In the genomic region with DNA sequence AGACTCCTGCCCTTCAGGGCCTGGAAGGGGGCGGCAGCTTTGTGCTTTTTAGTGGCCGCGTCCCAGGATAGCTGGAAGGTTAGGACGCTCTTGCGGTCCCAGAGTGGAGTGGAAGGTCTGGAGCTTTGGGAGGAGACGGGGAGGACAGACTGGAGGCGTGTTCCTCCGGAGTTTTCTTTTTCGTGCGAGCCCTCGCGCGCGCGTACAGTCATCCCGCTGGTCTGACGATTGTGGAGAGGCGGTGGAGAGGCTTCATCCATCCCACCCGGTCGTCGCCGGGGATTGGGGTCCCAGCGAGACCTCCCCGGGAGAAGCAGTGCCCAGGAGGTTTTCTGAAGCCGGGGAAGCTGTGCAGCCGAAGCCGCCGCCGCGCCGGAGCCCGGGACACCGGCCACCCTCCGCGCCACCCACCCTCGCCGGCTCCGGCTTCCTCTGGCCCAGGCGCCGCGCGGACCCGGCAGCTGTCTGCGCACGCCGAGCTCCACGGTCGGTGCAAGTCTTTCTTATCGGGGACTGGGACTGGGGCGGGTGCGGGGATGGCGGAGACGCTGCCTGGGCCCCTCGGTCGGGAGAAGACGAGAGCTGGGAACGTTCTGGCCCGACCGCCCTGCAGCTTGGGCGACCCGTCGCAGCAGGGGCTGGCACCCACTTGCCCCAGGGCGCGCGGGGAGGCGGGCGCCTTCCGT, we compare ENCODE assay signal across 8 cellular contexts. TPM values are rescaled to one million over a fixed set of nuclear protein-coding genes. Genes with fewer than 3 reads are reported as not detected.
A peak's percentile ranks its signal among the peaks of the same experiment; 100 is the strongest.
DNase-seq lines count a peak whose midpoint lies in the region; ATAC-seq and TF ChIP-seq lines count a peak whose summit lies in the region.

A gene (plus strand): TSS at position 207 of the 686 bp plus-strand sequence. CDS start 4,585 bp downstream, outside the sequence.

- H3K4me1 ChIP-seq in neuron (ENCODE audit: insufficient read depth, low read length): no peaks in the 10 kb centered on the region
- H3K4me1 ChIP-seq in Karpas-422 (ENCODE audit: low read length): no peaks in the 10 kb centered on the region

- H3K4me3 ChIP-seq in fibroblast of villous mesenchyme (ENCODE audit: low read depth, low read length): peak within 1 kb of the TSS; percentile 59
- H3K4me3 ChIP-seq in neuron (ENCODE audit: low read length): peak within 1 kb of the TSS; percentile 18
- no peak within 1 kb of the TSS for H3K4me3 ChIP-seq in Karpas-422 (ENCODE audit: low read length)

- ATAC-seq in GM19452 (IDR thresholded peaks at IDR 0.05; ENCODE audit: unreplicated experiment): no peak
- no peak for ATAC-seq in HG02678 (IDR thresholded peaks at IDR 0.05; ENCODE audit: unreplicated experiment)

- H4K20me1 ChIP-seq in Karpas-422 (ENCODE audit: insufficient read depth, low read depth, low read length): no peaks in the 10 kb centered on the region

- H2AFZ ChIP-seq in neuron (ENCODE audit: low read depth, low read length): peak within 1 kb of the TSS; percentile 36
- H2AFZ ChIP-seq in Karpas-422 (ENCODE audit: low read length): no peak within 1 kb of the TSS

- H3K36me3 ChIP-seq in neuron (ENCODE audit: insufficient read depth, low read length) (no peaks in the 10 kb centered on the region), Karpas-422 (ENCODE audit: insufficient read depth, low read length) (no peaks in the 10 kb centered on the region)

- no peak within 1 kb of the TSS for H3K4me2 ChIP-seq in Karpas-422 (ENCODE audit: low read depth, low read length, poor library complexity, severe bottlenecking)

- DNase-seq in AG08396 (ENCODE audit: low spot score) (peak; percentile 73), fibroblast of villous mesenchyme (ENCODE audit: low read depth) (peak; percentile 54), NCI-H748 treated with DMSO at 0.1 percent for 48 hours (lab: John Stamatoyannopoulos, UW) (no peak), Karpas-422 (no peak)

- H3K27me3 ChIP-seq in neuron (ENCODE audit: insufficient read depth, low read length) (peaks cover 39% of the 10 kb centered on the region), Karpas-422 (ENCODE audit: low read length) (no peaks in the 10 kb centered on the region)

- H3K9me3 ChIP-seq in neuron (ENCODE audit: low read length) (no peaks in the 10 kb centered on the region), Karpas-422 (ENCODE audit: low read length) (no peaks in the 10 kb centered on the region)

- H3K9ac ChIP-seq in Karpas-422 (ENCODE audit: low read length): no peak within 1 kb of the TSS

- no peak for TF ChIP-seq CTCF in fibroblast of villous mesenchyme (IDR thresholded peaks at IDR 0.05; ENCODE audit: insufficient read depth, low read depth, low read length)

- no peaks in the 10 kb centered on the region for H3K79me2 ChIP-seq in Karpas-422 (ENCODE audit: low read length)

- H3K9me2 ChIP-seq in Karpas-422 (replicated peaks; ENCODE audit: insufficient read depth, low read length): no peaks in the 10 kb centered on the region

- H3K27ac ChIP-seq in Karpas-422 (ENCODE audit: low read length): no peak within 1 kb of the TSS

TF ChIP-seq in PFSK-1, 5 proteins besides CTCF, POLR2A, EP300 and RAD21:
- TF ChIP-seq TAF1 (IDR thresholded peaks at IDR 0.05; ENCODE audit: borderline replicate concordance, insufficient read depth, low read length) (no peak), POLR2AphosphoS5 (IDR thresholded peaks at IDR 0.05; ENCODE audit: low read depth, low read length) (0 out of 2 replicates have a peak, but pooled peaks have one; percentile 49), SIN3A (IDR thresholded peaks at IDR 0.05; ENCODE audit: borderline replicate concordance, insufficient read depth, low read length) (0 out of 2 replicates have a peak, but pooled peaks have one; percentile 32), FOXP2 (optimal IDR thresholded peaks at IDR 0.05; ENCODE audit: borderline replicate concordance, extremely low read depth, extremely low read length, insufficient read depth) (peak; percentile 22)
- TF ChIP-seq, protein P1, sequence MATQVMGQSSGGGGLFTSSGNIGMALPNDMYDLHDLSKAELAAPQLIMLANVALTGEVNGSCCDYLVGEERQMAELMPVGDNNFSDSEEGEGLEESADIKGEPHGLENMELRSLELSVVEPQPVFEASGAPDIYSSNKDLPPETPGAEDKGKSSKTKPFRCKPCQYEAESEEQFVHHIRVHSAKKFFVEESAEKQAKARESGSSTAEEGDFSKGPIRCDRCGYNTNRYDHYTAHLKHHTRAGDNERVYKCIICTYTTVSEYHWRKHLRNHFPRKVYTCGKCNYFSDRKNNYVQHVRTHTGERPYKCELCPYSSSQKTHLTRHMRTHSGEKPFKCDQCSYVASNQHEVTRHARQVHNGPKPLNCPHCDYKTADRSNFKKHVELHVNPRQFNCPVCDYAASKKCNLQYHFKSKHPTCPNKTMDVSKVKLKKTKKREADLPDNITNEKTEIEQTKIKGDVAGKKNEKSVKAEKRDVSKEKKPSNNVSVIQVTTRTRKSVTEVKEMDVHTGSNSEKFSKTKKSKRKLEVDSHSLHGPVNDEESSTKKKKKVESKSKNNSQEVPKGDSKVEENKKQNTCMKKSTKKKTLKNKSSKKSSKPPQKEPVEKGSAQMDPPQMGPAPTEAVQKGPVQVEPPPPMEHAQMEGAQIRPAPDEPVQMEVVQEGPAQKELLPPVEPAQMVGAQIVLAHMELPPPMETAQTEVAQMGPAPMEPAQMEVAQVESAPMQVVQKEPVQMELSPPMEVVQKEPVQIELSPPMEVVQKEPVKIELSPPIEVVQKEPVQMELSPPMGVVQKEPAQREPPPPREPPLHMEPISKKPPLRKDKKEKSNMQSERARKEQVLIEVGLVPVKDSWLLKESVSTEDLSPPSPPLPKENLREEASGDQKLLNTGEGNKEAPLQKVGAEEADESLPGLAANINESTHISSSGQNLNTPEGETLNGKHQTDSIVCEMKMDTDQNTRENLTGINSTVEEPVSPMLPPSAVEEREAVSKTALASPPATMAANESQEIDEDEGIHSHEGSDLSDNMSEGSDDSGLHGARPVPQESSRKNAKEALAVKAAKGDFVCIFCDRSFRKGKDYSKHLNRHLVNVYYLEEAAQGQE (IDR thresholded peaks at IDR 0.05; ENCODE audit: insufficient read depth in 1 of 2, low read depth in 2 of 2, low read length in 2 of 2): no peak

RNA-seq across cellular contexts. Expression of the gene that starts here (rescaled TPM):
- polyA plus RNA-seq in PFSK-1 (2012; ENCODE audit: insufficient read length, low read depth): 21.1 TPM
- 0.86 and 4.2 TPM in 2 replicates for total RNA-seq in fibroblast of villous mesenchyme
- total RNA-seq in Karpas-422 (2014; rRNA removed; shearing (Covaris generic); ENCODE audit: low replicate concordance): not detected in 2 replicates

Comparison
In these comparisons a context has a peak if more than half of its experiments do, and no peak if none do; other contexts are left out.
1. DNase-seq: peak in AG08396 (single experiment) and fibroblast of villous mesenchyme (single experiment); none in NCI-H748 treated with DMSO at 0.1 percent for 48 hours (single experiment) and Karpas-422 (single experiment).